11 cellular contexts compared by ENCODE assay signal in genomic region chr11:126189109-126189929, GRCh38. TPM values are rescaled to one million over a fixed set of nuclear protein-coding genes. Genes with fewer than 3 reads are reported as not detected.
DNase-seq lines count a peak whose midpoint lies in the region; ATAC-seq lines count a peak whose summit lies in the region.
"Had no signal": no experiment of that assay in that cellular context is flagged by ENCODE, and none has a peak within 500 bp of the region (broad histone marks: within the 10 kb centered on the region; RNA-seq: fewer than 3 reads in every experiment).

No MANE protein-coding gene starts in this region.

- H3K27ac Mint-ChIP-seq in IgD-negative memory B cell: peak overlapping the region; percentile 67 to 95 (median 91)
- peak overlapping the region; percentile 75 for H3K27ac Mint-ChIP-seq in stimulated activated memory B cell treated with anti-CD40 and anti-IgM and Interleukin-4, amounts not matched to agents 10 μg/mL and 1 μg/mL and 100 μg/mL, for 72 hours
- H3K27ac Mint-ChIP-seq: stimulated activated naive CD8-positive, alpha-beta T cell treated with anti-CD3 and anti-CD28 coated beads, Interleukin-15, amount 100 ng/mL, for 72 hours had no signal

- peaks cover 8% of the 10 kb centered on the region for H3K36me3 ChIP-seq in HAP-1 (replicated peaks)

- peaks cover 14 to 20% (median 16%) of the 10 kb centered on the region in 3 donors for H3K4me1 Mint-ChIP-seq in IgD-negative memory B cell
- H3K4me1 Mint-ChIP-seq in stimulated activated memory B cell treated with anti-CD40 and anti-IgM and Interleukin-4, amounts not matched to agents 10 μg/mL and 1 μg/mL and 100 μg/mL, for 72 hours: peaks cover 21% of the 10 kb centered on the region

- no peaks in the 10 kb centered on the region for H3K9me3 ChIP-seq in HAP-1

- no peaks in the 10 kb centered on the region for H3K4me1 ChIP-seq in HAP-1

- no peak overlapping the region for H3K4me3 ChIP-seq in HAP-1

- in situ Hi-C loops in HAP-1 (cut with MboI; ENCODE audit: low sequenced_read_pairs): loop anchor here (5.0 kb wide), 1 partner anchor 262 kb away; no protein-coding TSS in a partner anchor

- H3K36me3 Mint-ChIP-seq in IgD-negative memory B cell: no peaks in the 10 kb centered on the region
- H3K36me3 Mint-ChIP-seq in stimulated activated memory B cell treated with anti-CD40 and anti-IgM and Interleukin-4, amounts not matched to agents 10 μg/mL and 1 μg/mL and 100 μg/mL, for 72 hours: peaks cover 48% of the 10 kb centered on the region

- no peaks in the 10 kb centered on the region for H3K27me3 ChIP-seq in HAP-1 (ENCODE audit: low read depth)

- H3K4me3 Mint-ChIP-seq in IgD-negative memory B cell: peak overlapping the region; percentile 68 to 92 (median 84)
- peak overlapping the region; percentile 55 for H3K4me3 Mint-ChIP-seq in stimulated activated memory B cell treated with anti-CD40 and anti-IgM and Interleukin-4, amounts not matched to agents 10 μg/mL and 1 μg/mL and 100 μg/mL, for 72 hours
- H3K4me3 Mint-ChIP-seq: brain; stimulated activated naive CD8-positive, alpha-beta T cell treated with anti-CD3 and anti-CD28 coated beads, Interleukin-15, amount 100 ng/mL, for 72 hours had no signal

- no peaks in the 10 kb centered on the region for H3K9me3 Mint-ChIP-seq in IgD-negative memory B cell
- no peaks in the 10 kb centered on the region for H3K9me3 Mint-ChIP-seq in stimulated activated memory B cell treated with anti-CD40 and anti-IgM and Interleukin-4, amounts not matched to agents 10 μg/mL and 1 μg/mL and 100 μg/mL, for 72 hours
- H3K9me3 Mint-ChIP-seq: brain; stimulated activated naive CD8-positive, alpha-beta T cell treated with anti-CD3 and anti-CD28 coated beads, Interleukin-15, amount 100 ng/mL, for 72 hours had no signal

- no peak for DNase-seq in NCI-H748 treated with DMSO at 0.1 percent for 48 hours (lab: John Stamatoyannopoulos, UW)
- DNase-seq in HAP-1 (ENCODE audit: low spot score in 2 of 2): no peak
- DNase-seq in hypothalamus (lab: John Stamatoyannopoulos, UW): no peak
- DNase-seq: activated T-cell treated with anti-CD3 and anti-CD28 coated beads for 4 hours; NCI-H1092; stimulated activated naive CD8-positive, alpha-beta T cell treated with anti-CD3 and anti-CD28 coated beads, Interleukin-15, amount 100 ng/mL, for 72 hours had no signal

- H3K27me3 Mint-ChIP-seq in IgD-negative memory B cell: no peaks in the 10 kb centered on the region
- H3K27me3 Mint-ChIP-seq in stimulated activated memory B cell treated with anti-CD40 and anti-IgM and Interleukin-4, amounts not matched to agents 10 μg/mL and 1 μg/mL and 100 μg/mL, for 72 hours: no peaks in the 10 kb centered on the region
- H3K27me3 Mint-ChIP-seq: brain; stimulated activated naive CD8-positive, alpha-beta T cell treated with anti-CD3 and anti-CD28 coated beads, Interleukin-15, amount 100 ng/mL, for 72 hours had no signal

- ATAC-seq in GM19023 (IDR thresholded peaks at IDR 0.05; ENCODE audit: unreplicated experiment) (peak; percentile 73), GM21825 (IDR thresholded peaks at IDR 0.05; ENCODE audit: unreplicated experiment) (peak; percentile 50)
- peak; percentile 85 for ATAC-seq in stimulated activated memory B cell treated with anti-CD40 and anti-IgM and Interleukin-4, amounts not matched to agents 10 μg/mL and 1 μg/mL and 100 μg/mL, for 72 hours
- ATAC-seq: stimulated activated naive CD8-positive, alpha-beta T cell treated with anti-CD3 and anti-CD28 coated beads, Interleukin-15, amount 100 ng/mL, for 72 hours had no signal

RNA-seq across cellular contexts. Expression of gene RPUSD4, which starts 22.1 kb away (rescaled TPM):
- 19.5 TPM for polyA plus RNA-seq in IgD-negative memory B cell

RNA-seq across cellular contexts. Expression of gene FAM118B, which starts 22.3 kb away (rescaled TPM):
- 11.1 TPM for polyA plus RNA-seq in IgD-negative memory B cell
